Comparison of ENCODE assay signal across 11 cellular contexts in genomic region chr9:34983209-34983608, GRCh38. TPM values are rescaled to one million over a fixed set of nuclear protein-coding genes. Genes with fewer than 3 reads are reported as not detected.
DNase-seq lines count a peak whose midpoint lies in the region; ATAC-seq and TF ChIP-seq lines count a peak whose summit lies in the region.
"Had no signal": no experiment of that assay in that cellular context is flagged by ENCODE, and none has a peak within 500 bp of the region (broad histone marks: within the 10 kb centered on the region; RNA-seq: fewer than 3 reads in every experiment).

No MANE protein-coding gene starts in this region.

- peaks cover 41% of the 10 kb centered on the region for H3K4me1 Mint-ChIP-seq in T-helper 1 cell treated with Interleukin-12 subunit alpha and Interleukin-12 subunit beta and Interleukin-4 antibody, amounts not matched to agents 30 μg/mL and 1 μg/mL, for 36 hours (ENCODE audit: low read depth)
- H3K4me1 Mint-ChIP-seq in H9, result peaks cover 12 to 24% of the 10 kb centered on the region in 2 experiments

- no peak overlapping the region for H3K23ac ChIP-seq in H9 (ENCODE audit: insufficient read length, low read depth, low read length)

- H3K18ac ChIP-seq in H9 (ENCODE audit: insufficient read length, low read depth, low read length), result no peak overlapping the region

- H4K5ac ChIP-seq in H9 (ENCODE audit: insufficient read length, low read depth, low read length), result no peak overlapping the region

- H4K91ac ChIP-seq in H9 (ENCODE audit: insufficient read length, low read depth, low read length), result no peak overlapping the region

- no peaks in the 10 kb centered on the region for H3K9me3 ChIP-seq in H9 (ENCODE audit: control insufficient read depth, low read depth, low read length)

- H2BK20ac ChIP-seq in H9 (ENCODE audit: low read depth, low read length, poor library complexity, severe bottlenecking), result no peak overlapping the region

- H3K79me2 ChIP-seq in H9 (ENCODE audit: insufficient read depth, low read length), result no peaks in the 10 kb centered on the region

- peak overlapping the region; percentile 19 for H3K4me3 Mint-ChIP-seq in T-helper 1 cell treated with Interleukin-12 subunit alpha and Interleukin-12 subunit beta and Interleukin-4 antibody, amounts not matched to agents 30 μg/mL and 1 μg/mL, for 36 hours
- no peak overlapping the region for H3K4me3 Mint-ChIP-seq in H9

- H2BK12ac ChIP-seq in H9 (ENCODE audit: insufficient read length, low read depth, low read length), result no peak overlapping the region

- WGBS in lower leg skin, 2 donors, result 79 to 82% methylated on average over 2 of the region's 2 CpGs
- no CpG with 5 or more reads among the region's 2 CpGs for WGBS in H9 (ENCODE audit: extremely low coverage, insufficient read length, low lambda C conversion rate)

- H4K20me1 ChIP-seq in H9 (ENCODE audit: control insufficient read depth, insufficient read depth, insufficient read length), result no peaks in the 10 kb centered on the region

- H2BK5ac ChIP-seq in H9 (ENCODE audit: insufficient read length, low read length), result no peak overlapping the region

- H3K4ac ChIP-seq in H9 (ENCODE audit: low read depth, low read length), result no peak overlapping the region

- no peak overlapping the region for H3K27ac ChIP-seq in H9 (ENCODE audit: insufficient read length, low read depth, low read length)

- no peak overlapping the region for H2BK15ac ChIP-seq in H9 (ENCODE audit: low read depth, low read length)

- no peak overlapping the region for H3K4me3 ChIP-seq in lower leg skin (ENCODE audit: low read depth, poor library complexity, severe bottlenecking)

- no peaks in the 10 kb centered on the region for H3K27me3 ChIP-seq in H9 (ENCODE audit: insufficient read depth, low read length)

- H3K36me3 Mint-ChIP-seq in T-helper 1 cell treated with Interleukin-12 subunit alpha and Interleukin-12 subunit beta and Interleukin-4 antibody, amounts not matched to agents 30 μg/mL and 1 μg/mL, for 36 hours (ENCODE audit: low read depth), result no peaks in the 10 kb centered on the region
- H3K36me3 Mint-ChIP-seq in H9 (ENCODE audit: insufficient read depth in 1 of 3, low read depth in 3 of 3), result no peaks in the 10 kb centered on the region

- peak overlapping the region; percentile 63 for H3K27ac Mint-ChIP-seq in T-helper 1 cell treated with Interleukin-12 subunit alpha and Interleukin-12 subunit beta and Interleukin-4 antibody, amounts not matched to agents 30 μg/mL and 1 μg/mL, for 36 hours
- no peak overlapping the region for H3K27ac Mint-ChIP-seq in H9

- no peaks in the 10 kb centered on the region for H3K79me1 ChIP-seq in H9 (ENCODE audit: insufficient read depth, low read depth, low read length, poor library complexity, severe bottlenecking)

- intact Hi-C loops in lower leg skin (cut with DNase I; ENCODE audit: low total_unique reads), result loop anchor here (10.0 kb wide), 1 partner anchor 78 kb away; no protein-coding TSS in a partner anchor

- DNase-seq in GF-D8 (lab: John Stamatoyannopoulos, UW) (peak; percentile 53), GM20000 (ENCODE audit: low spot score) (peak; percentile 40), lower leg skin (ENCODE audit: low spot score in 2 of 2) (no peak), H9 (no peak), erythroblast (lab: John Stamatoyannopoulos, UW) (no peak)
- DNase-seq: NCI-H446; stimulated activated naive CD8-positive, alpha-beta T cell treated with anti-CD3 and anti-CD28 coated beads, Interleukin-15, Interleukin-2, amounts not matched to agents 100 U/mL and 50 U/mL, for 24 hours had no signal

- no peak for TF ChIP-seq CTCF in GM20000 (IDR thresholded peaks at IDR 0.05; ENCODE audit: extremely low read depth, missing control alignments)
- no peak for TF ChIP-seq CTCF in lower leg skin (IDR thresholded peaks at IDR 0.05)
- no peak for TF ChIP-seq CTCF in H9 (conservative IDR thresholded peaks at IDR 0.05)

- TF ChIP-seq POLR2A in lower leg skin (IDR thresholded peaks at IDR 0.05) (no peak), erythroblast (IDR thresholded peaks at IDR 0.05; ENCODE audit: low read length) (no peak)

- no peak overlapping the region for H3K56ac ChIP-seq in H9 (ENCODE audit: insufficient read length, low read depth, low read length)

- no peak overlapping the region for H2AK5ac ChIP-seq in H9 (ENCODE audit: insufficient read length, low read length)

- H4K8ac ChIP-seq in H9 (replicated peaks; ENCODE audit: insufficient read length, low read depth, low read length), result no peak overlapping the region

- no peaks in the 10 kb centered on the region for H3K27me3 Mint-ChIP-seq in T-helper 1 cell treated with Interleukin-12 subunit alpha and Interleukin-12 subunit beta and Interleukin-4 antibody, amounts not matched to agents 30 μg/mL and 1 μg/mL, for 36 hours (ENCODE audit: low read depth)
- peaks cover 4% of the 10 kb centered on the region for H3K27me3 Mint-ChIP-seq in H9 (ENCODE audit: low read depth)

- peak; percentile 42 for ATAC-seq in HG03196 (IDR thresholded peaks at IDR 0.05; ENCODE audit: unreplicated experiment)
- no peak for ATAC-seq in HG03025 (IDR thresholded peaks at IDR 0.05; ENCODE audit: low FRiP score, unreplicated experiment)
- ATAC-seq: stimulated activated naive CD8-positive, alpha-beta T cell treated with anti-CD3 and anti-CD28 coated beads, Interleukin-15, Interleukin-2, amounts not matched to agents 100 U/mL and 50 U/mL, for 24 hours had no signal

- H2AFZ ChIP-seq in H9 (ENCODE audit: low read length), result no peak overlapping the region

- H3K4me1 ChIP-seq in H9 (ENCODE audit: insufficient read depth, low read length), result 0 out of 2 replicates have a peak, but pooled peaks cover 2% of the 10 kb centered on the region

- no peak overlapping the region; the same call in 1 of the 2 replicates for H3K14ac ChIP-seq in H9 (ENCODE audit: insufficient read depth, low read length)

- H2BK120ac ChIP-seq in H9 (ENCODE audit: low read depth, low read length, poor library complexity, severe bottlenecking), result no peak overlapping the region

- H3K9ac ChIP-seq in H9 (ENCODE audit: extremely low read depth, insufficient read length, low read length), result no peak overlapping the region

- no peak overlapping the region for H3T11ph ChIP-seq in H9 (ENCODE audit: low read length)

- H3K4me2 ChIP-seq in H9 (ENCODE audit: insufficient read depth, insufficient read length, low read length), result no peak overlapping the region

- H3K23me2 ChIP-seq in H9 (ENCODE audit: insufficient read length, low read depth, low read length, poor library complexity, severe bottlenecking), result peaks cover under 1% of the 10 kb centered on the region

- H3K9me3 Mint-ChIP-seq in T-helper 1 cell treated with Interleukin-12 subunit alpha and Interleukin-12 subunit beta and Interleukin-4 antibody, amounts not matched to agents 30 μg/mL and 1 μg/mL, for 36 hours, result no peaks in the 10 kb centered on the region
- no peaks in the 10 kb centered on the region; a peak in 2 of 5 replicates for H3K9me3 Mint-ChIP-seq in H9

RNA-seq across cellular contexts. Expression of gene DNAJB5, which starts 6.3 kb away (rescaled TPM):
- total RNA-seq in lower leg skin (1 to 10 TPM; 1.1 to 3.7 (median 1.9) TPM), H9 (2021) (36.8 and 38.9 TPM in 2 replicates)

RNA-seq across cellular contexts. Expression of gene PHF24, which starts 25.1 kb away (rescaled TPM):
- total RNA-seq in lower leg skin, result 1 to 10 TPM in 2 of 4 donors, under 1 TPM in 2; 0.44 to 2.7 (median 1.5) TPM
- total RNA-seq in H9 (2021), result 0.24 and 0.68 TPM in 2 replicates
- total RNA-seq: mononuclear cell had no signal

Comparison
In these comparisons a context has a peak if more than half of its experiments do, and no peak if none do; other contexts are left out.
1. DNase-seq: peak in GF-D8 (single experiment) and GM20000 (single experiment); none in lower leg skin (0 of 2), H9 (single experiment) and erythroblast (0 of 2).